9 cellular contexts compared by ENCODE assay signal in genomic region chr1:11285883-11286734, GRCh38. TPM values are rescaled to one million over a fixed set of nuclear protein-coding genes. Genes with fewer than 3 reads are reported as not detected.
DNase-seq lines count a peak whose midpoint lies in the region; ATAC-seq and TF ChIP-seq lines count a peak whose summit lies in the region.
"Had no signal": no experiment of that assay in that cellular context is flagged by ENCODE, and none has a peak within 500 bp of the region (broad histone marks: within the 10 kb centered on the region; RNA-seq: fewer than 3 reads in every experiment).

No MANE protein-coding gene starts in this region.

- no peaks in the 10 kb centered on the region for H3K27me3 ChIP-seq in tibial nerve
- H3K27me3 ChIP-seq: suprapubic skin had no signal

- peaks cover 36% of the 10 kb centered on the region for H3K36me3 Mint-ChIP-seq in brain
- H3K36me3 Mint-ChIP-seq in nephron (ENCODE audit: low read depth) = peaks cover 40% of the 10 kb centered on the region

- H3K27ac ChIP-seq in tibial nerve = no peak overlapping the region
- H3K27ac ChIP-seq: suprapubic skin had no signal

- H3K27me3 Mint-ChIP-seq in brain (no peaks in the 10 kb centered on the region), nephron (ENCODE audit: low read depth) (no peaks in the 10 kb centered on the region)

- peaks cover 0 to 17% (median 10%) of the 10 kb centered on the region in 4 donors for H3K4me1 ChIP-seq in tibial nerve

- H3K9me3 ChIP-seq in tibial nerve = no peaks in the 10 kb centered on the region
- H3K9me3 ChIP-seq: suprapubic skin had no signal

- peaks cover 0 to 58% (median 0%) of the 10 kb centered on the region in 3 donors for H3K36me3 ChIP-seq in tibial nerve

- no peak for TF ChIP-seq POLR2A in tibial nerve (IDR thresholded peaks at IDR 0.05)

- TF ChIP-seq CTCF in LNCAP (IDR thresholded peaks at IDR 0.05) (peak; percentile 42; the same call in 1 of the 2 replicates), brain (conservative IDR thresholded peaks at IDR 0.05) (peak; percentile 58 to 71), nephron (IDR thresholded peaks at IDR 0.05; ENCODE audit: unreplicated experiment in 3 of 3) (peak; percentile 38 to 49 (median 42)), tibial nerve (IDR thresholded peaks at IDR 0.05) (no peak)

- H3K4me3 ChIP-seq in tibial nerve = no peak overlapping the region
- H3K4me3 ChIP-seq: suprapubic skin had no signal

- 75 to 79% methylated on average over 7 of the region's 7 CpGs for WGBS in tibial nerve, 2 donors

- peaks cover 47% of the 10 kb centered on the region for H3K4me1 Mint-ChIP-seq in brain
- peaks cover 30% of the 10 kb centered on the region for H3K4me1 Mint-ChIP-seq in nephron

- no peak for ATAC-seq in HG03108 (IDR thresholded peaks at IDR 0.05; ENCODE audit: unreplicated experiment)

- no peak for TF ChIP-seq EP300 in tibial nerve (IDR thresholded peaks at IDR 0.05)

- H3K9me3 Mint-ChIP-seq in brain (no peaks in the 10 kb centered on the region), nephron (peaks cover 4% of the 10 kb centered on the region)

- DNase-seq in NCI-H1092 treated with DMSO at 0.1 percent for 48 hours (lab: John Stamatoyannopoulos, UW) = peak; percentile 29
- no peak for DNase-seq in NCI-H1092 (lab: John Stamatoyannopoulos, UW)
- no peak for DNase-seq in tibial nerve (ENCODE audit: low spot score in 2 of 2)
- DNase-seq in activated CD8-positive, alpha-beta memory T cell treated with anti-CD3 and anti-CD28 coated beads, Interleukin-2, amount 50 U/mL, for 4 hours = no peak

- peak overlapping the region in 3 of 5 experiments; percentile 34 to 77 (median 47) for H3K4me3 Mint-ChIP-seq in brain
- no peak overlapping the region for H3K4me3 Mint-ChIP-seq in nephron

- peak overlapping the region; percentile 85 to 98 (median 87) for H3K27ac Mint-ChIP-seq in brain
- H3K27ac Mint-ChIP-seq in nephron = peak overlapping the region in 1 of 3 experiments; percentile 8

RNA-seq across cellular contexts. Expression of gene UBIAD1, which starts 13.1 kb away (rescaled TPM):
- 20.3 TPM for polyA plus RNA-seq in brain (ENCODE audit: insufficient read depth, low read depth, low replicate concordance)
- total RNA-seq in tibial nerve = 10 to 100 TPM in 3 of 4 donors, 1 to 10 TPM in 1; 8.7 to 23.7 (median 17.5) TPM

RNA-seq across cellular contexts. Expression of gene MTOR, which starts 23.8 kb away (rescaled TPM):
- polyA plus RNA-seq in brain (ENCODE audit: insufficient read depth, low read depth, low replicate concordance) = 38.9 TPM
- total RNA-seq in tibial nerve = 10 to 100 TPM; 40.4 to 51.4 (median 49.6) TPM

Comparison
In these comparisons a context has a peak if more than half of its experiments do, and no peak if none do; other contexts are left out.
1. CTCF ChIP-seq: peak in LNCAP (single experiment), brain (2 of 2) and nephron (3 of 3); none in tibial nerve (0 of 5).
2. H3K4me3 Mint-ChIP-seq: peak in brain (3 of 5); none in nephron (0 of 3).